In genomic region chr3:42810706-42811105, GRCh38 we compare ENCODE assay signal across 2 cellular contexts. TPM values are rescaled to one million over a fixed set of nuclear protein-coding genes. Genes with fewer than 3 reads are reported as not detected.
"Had no signal": no experiment of that assay in that cellular context is flagged by ENCODE, and none has a peak within 500 bp of the region (broad histone marks: within the 10 kb centered on the region; RNA-seq: fewer than 3 reads in every experiment).

No MANE protein-coding gene starts in this region.

RNA-seq across cellular contexts. Expression of gene ACKR2, which starts 1.5 kb away (rescaled TPM):
- total RNA-seq: IMR-90, RPMI7951 had no signal
